In the genomic region with DNA sequence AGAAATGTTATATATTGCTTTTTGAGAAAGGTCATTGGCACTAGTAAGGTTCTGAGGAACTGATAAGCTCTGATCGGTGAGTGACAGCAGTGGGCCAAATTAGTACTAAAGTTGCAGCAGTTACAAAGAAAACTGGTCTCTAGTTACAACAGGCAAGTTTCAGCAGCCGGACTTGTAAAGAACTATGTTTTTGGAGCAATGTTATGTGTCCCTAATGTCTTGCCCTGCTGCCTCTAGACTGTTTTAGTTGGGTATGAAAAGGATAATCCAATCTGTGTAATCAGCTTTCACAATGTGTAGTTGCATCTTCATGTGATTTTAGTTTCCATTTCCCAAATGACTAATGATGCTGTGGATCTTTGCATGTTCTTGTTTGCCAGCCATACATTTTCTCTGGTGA, we compare ENCODE assay signal across 16 cellular contexts.
DNase-seq lines count a peak whose midpoint lies in the region; ATAC-seq and FAIRE-seq lines count a peak whose summit lies in the region.
"Had no signal": no experiment of that assay in that cellular context is flagged by ENCODE, and none has a peak within 500 bp of the region (broad histone marks: within the 10 kb centered on the region; RNA-seq: fewer than 3 reads in every experiment).

No MANE protein-coding gene starts in this region.

- H3K9me3 ChIP-seq in small intestine (ENCODE audit: control insufficient read depth, low read depth), result no peaks in the 10 kb centered on the region
- H3K9me3 ChIP-seq: ascending aorta, uterus had no signal

- no peaks in the 10 kb centered on the region for H3K4me1 ChIP-seq in small intestine (ENCODE audit: control insufficient read depth in 2 of 2, insufficient read depth in 1 of 2, low read depth in 1 of 2, low read length in 1 of 2)
- H3K4me1 ChIP-seq: ascending aorta, uterus had no signal

- H3K27me3 ChIP-seq in small intestine (ENCODE audit: control insufficient read depth in 2 of 2, insufficient read depth in 2 of 2, low read length in 2 of 2), result no peaks in the 10 kb centered on the region
- H3K27me3 ChIP-seq: ascending aorta, uterus had no signal

- H3K9me3 Mint-ChIP-seq in activated naive CD4-positive, alpha-beta T cell treated with anti-CD3 and anti-CD28 coated beads, Interleukin-2, amount 50 U/mL, for 24 hours, result no peaks in the 10 kb centered on the region
- no peaks in the 10 kb centered on the region for H3K9me3 Mint-ChIP-seq in stimulated activated naive CD8-positive, alpha-beta T cell treated with anti-CD3 and anti-CD28 coated beads, Interleukin-15, Interleukin-2, amounts not matched to agents 100 ng/mL and 50 ng/mL, for 24 hours
- H3K9me3 Mint-ChIP-seq: endodermal cell, WTC11 had no signal

- FAIRE-seq in small intestine (lab: Jason Lieb, UNC), result no peak
- FAIRE-seq: HTR-8/SVneo had no signal

- H3K27me3 Mint-ChIP-seq in activated naive CD4-positive, alpha-beta T cell treated with anti-CD3 and anti-CD28 coated beads, Interleukin-2, amount 50 U/mL, for 24 hours, result no peaks in the 10 kb centered on the region
- no peaks in the 10 kb centered on the region for H3K27me3 Mint-ChIP-seq in stimulated activated naive CD8-positive, alpha-beta T cell treated with anti-CD3 and anti-CD28 coated beads, Interleukin-15, Interleukin-2, amounts not matched to agents 100 ng/mL and 50 ng/mL, for 24 hours

- H3K4me1 Mint-ChIP-seq in activated naive CD4-positive, alpha-beta T cell treated with anti-CD3 and anti-CD28 coated beads, Interleukin-2, amount 50 U/mL, for 24 hours, result peaks cover 90% of the 10 kb centered on the region
- peaks cover 85% of the 10 kb centered on the region for H3K4me1 Mint-ChIP-seq in stimulated activated naive CD8-positive, alpha-beta T cell treated with anti-CD3 and anti-CD28 coated beads, Interleukin-15, Interleukin-2, amounts not matched to agents 100 ng/mL and 50 ng/mL, for 24 hours (ENCODE audit: low read depth)

- H3K27ac Mint-ChIP-seq in activated naive CD4-positive, alpha-beta T cell treated with anti-CD3 and anti-CD28 coated beads, Interleukin-2, amount 50 U/mL, for 24 hours, result peak overlapping the region; percentile 87
- peak overlapping the region; percentile 72 for H3K27ac Mint-ChIP-seq in stimulated activated naive CD8-positive, alpha-beta T cell treated with anti-CD3 and anti-CD28 coated beads, Interleukin-15, Interleukin-2, amounts not matched to agents 100 ng/mL and 50 ng/mL, for 24 hours
- H3K27ac Mint-ChIP-seq: endodermal cell, WTC11 had no signal

- H3K36me3 Mint-ChIP-seq in activated naive CD4-positive, alpha-beta T cell treated with anti-CD3 and anti-CD28 coated beads, Interleukin-2, amount 50 U/mL, for 24 hours, result peaks cover 3% of the 10 kb centered on the region
- no peaks in the 10 kb centered on the region for H3K36me3 Mint-ChIP-seq in stimulated activated naive CD8-positive, alpha-beta T cell treated with anti-CD3 and anti-CD28 coated beads, Interleukin-15, Interleukin-2, amounts not matched to agents 100 ng/mL and 50 ng/mL, for 24 hours (ENCODE audit: low read depth)
- H3K36me3 Mint-ChIP-seq: WTC11 had no signal

- 16 to 31% (median 25%) methylated on average over 2 of the region's 2 CpGs for WGBS in small intestine, 3 donors

- H3K27ac ChIP-seq in small intestine (ENCODE audit: low read depth in 1 of 2, low read length in 1 of 2), result no peak overlapping the region
- H3K27ac ChIP-seq: ascending aorta, RWPE1, uterus had no signal

- no peak overlapping the region for H3K4me3 Mint-ChIP-seq in activated naive CD4-positive, alpha-beta T cell treated with anti-CD3 and anti-CD28 coated beads, Interleukin-2, amount 50 U/mL, for 24 hours
- no peak overlapping the region for H3K4me3 Mint-ChIP-seq in stimulated activated naive CD8-positive, alpha-beta T cell treated with anti-CD3 and anti-CD28 coated beads, Interleukin-15, Interleukin-2, amounts not matched to agents 100 ng/mL and 50 ng/mL, for 24 hours
- H3K4me3 Mint-ChIP-seq: endodermal cell, WTC11 had no signal

- ATAC-seq in HG02610 (IDR thresholded peaks at IDR 0.05; ENCODE audit: unreplicated experiment), result peak; percentile 86
- ATAC-seq: WTC11 had no signal

- no peak overlapping the region for H3K4me3 ChIP-seq in small intestine (ENCODE audit: low read depth in 1 of 2, low read length in 2 of 2)
- H3K4me3 ChIP-seq: ascending aorta, uterus had no signal

- no peaks in the 10 kb centered on the region for H3K36me3 ChIP-seq in small intestine (ENCODE audit: control insufficient read depth in 2 of 2, insufficient read depth in 2 of 2, low read length in 2 of 2)
- H3K36me3 ChIP-seq: ascending aorta, uterus had no signal

- DNase-seq in activated naive CD4-positive, alpha-beta T cell (lab: John Stamatoyannopoulos, UW), result no peak
- DNase-seq in NCI-H82 (lab: John Stamatoyannopoulos, UW) (peak; percentile 79), small intestine (no peak), hypothalamus (lab: John Stamatoyannopoulos, UW) (no peak), NOMO-1 treated with dmso at 0.1 percent for 144 hours (lab: John Stamatoyannopoulos, UW; ENCODE audit: unreplicated experiment) (no peak)
- DNase-seq: endodermal cell, mesenchymal stem cell, NCI-H187, uterus had no signal
